3 cellular contexts compared by ENCODE assay signal in genomic region chr22:47862394-47862793, GRCh38.
"Had no signal": no experiment of that assay in that cellular context is flagged by ENCODE, and none has a peak within 500 bp of the region (broad histone marks: within the 10 kb centered on the region; RNA-seq: fewer than 3 reads in every experiment).

No MANE protein-coding gene starts in this region.

- ATAC-seq: GM12878 had no signal

- DNase-seq: GDM1, GF-D8 had no signal

- H3K4me3 ChIP-seq: GM12878 had no signal
